ENCODE assay signal across 2 cellular contexts in genomic region chr20:51319522-51319921, GRCh38.
TF ChIP-seq lines count a peak whose summit lies in the region.

No MANE protein-coding gene starts in this region.

TF ChIP-seq in GM23338, 12 proteins besides CTCF, POLR2A, EP300 and RAD21:
- TF ChIP-seq, protein P1, sequence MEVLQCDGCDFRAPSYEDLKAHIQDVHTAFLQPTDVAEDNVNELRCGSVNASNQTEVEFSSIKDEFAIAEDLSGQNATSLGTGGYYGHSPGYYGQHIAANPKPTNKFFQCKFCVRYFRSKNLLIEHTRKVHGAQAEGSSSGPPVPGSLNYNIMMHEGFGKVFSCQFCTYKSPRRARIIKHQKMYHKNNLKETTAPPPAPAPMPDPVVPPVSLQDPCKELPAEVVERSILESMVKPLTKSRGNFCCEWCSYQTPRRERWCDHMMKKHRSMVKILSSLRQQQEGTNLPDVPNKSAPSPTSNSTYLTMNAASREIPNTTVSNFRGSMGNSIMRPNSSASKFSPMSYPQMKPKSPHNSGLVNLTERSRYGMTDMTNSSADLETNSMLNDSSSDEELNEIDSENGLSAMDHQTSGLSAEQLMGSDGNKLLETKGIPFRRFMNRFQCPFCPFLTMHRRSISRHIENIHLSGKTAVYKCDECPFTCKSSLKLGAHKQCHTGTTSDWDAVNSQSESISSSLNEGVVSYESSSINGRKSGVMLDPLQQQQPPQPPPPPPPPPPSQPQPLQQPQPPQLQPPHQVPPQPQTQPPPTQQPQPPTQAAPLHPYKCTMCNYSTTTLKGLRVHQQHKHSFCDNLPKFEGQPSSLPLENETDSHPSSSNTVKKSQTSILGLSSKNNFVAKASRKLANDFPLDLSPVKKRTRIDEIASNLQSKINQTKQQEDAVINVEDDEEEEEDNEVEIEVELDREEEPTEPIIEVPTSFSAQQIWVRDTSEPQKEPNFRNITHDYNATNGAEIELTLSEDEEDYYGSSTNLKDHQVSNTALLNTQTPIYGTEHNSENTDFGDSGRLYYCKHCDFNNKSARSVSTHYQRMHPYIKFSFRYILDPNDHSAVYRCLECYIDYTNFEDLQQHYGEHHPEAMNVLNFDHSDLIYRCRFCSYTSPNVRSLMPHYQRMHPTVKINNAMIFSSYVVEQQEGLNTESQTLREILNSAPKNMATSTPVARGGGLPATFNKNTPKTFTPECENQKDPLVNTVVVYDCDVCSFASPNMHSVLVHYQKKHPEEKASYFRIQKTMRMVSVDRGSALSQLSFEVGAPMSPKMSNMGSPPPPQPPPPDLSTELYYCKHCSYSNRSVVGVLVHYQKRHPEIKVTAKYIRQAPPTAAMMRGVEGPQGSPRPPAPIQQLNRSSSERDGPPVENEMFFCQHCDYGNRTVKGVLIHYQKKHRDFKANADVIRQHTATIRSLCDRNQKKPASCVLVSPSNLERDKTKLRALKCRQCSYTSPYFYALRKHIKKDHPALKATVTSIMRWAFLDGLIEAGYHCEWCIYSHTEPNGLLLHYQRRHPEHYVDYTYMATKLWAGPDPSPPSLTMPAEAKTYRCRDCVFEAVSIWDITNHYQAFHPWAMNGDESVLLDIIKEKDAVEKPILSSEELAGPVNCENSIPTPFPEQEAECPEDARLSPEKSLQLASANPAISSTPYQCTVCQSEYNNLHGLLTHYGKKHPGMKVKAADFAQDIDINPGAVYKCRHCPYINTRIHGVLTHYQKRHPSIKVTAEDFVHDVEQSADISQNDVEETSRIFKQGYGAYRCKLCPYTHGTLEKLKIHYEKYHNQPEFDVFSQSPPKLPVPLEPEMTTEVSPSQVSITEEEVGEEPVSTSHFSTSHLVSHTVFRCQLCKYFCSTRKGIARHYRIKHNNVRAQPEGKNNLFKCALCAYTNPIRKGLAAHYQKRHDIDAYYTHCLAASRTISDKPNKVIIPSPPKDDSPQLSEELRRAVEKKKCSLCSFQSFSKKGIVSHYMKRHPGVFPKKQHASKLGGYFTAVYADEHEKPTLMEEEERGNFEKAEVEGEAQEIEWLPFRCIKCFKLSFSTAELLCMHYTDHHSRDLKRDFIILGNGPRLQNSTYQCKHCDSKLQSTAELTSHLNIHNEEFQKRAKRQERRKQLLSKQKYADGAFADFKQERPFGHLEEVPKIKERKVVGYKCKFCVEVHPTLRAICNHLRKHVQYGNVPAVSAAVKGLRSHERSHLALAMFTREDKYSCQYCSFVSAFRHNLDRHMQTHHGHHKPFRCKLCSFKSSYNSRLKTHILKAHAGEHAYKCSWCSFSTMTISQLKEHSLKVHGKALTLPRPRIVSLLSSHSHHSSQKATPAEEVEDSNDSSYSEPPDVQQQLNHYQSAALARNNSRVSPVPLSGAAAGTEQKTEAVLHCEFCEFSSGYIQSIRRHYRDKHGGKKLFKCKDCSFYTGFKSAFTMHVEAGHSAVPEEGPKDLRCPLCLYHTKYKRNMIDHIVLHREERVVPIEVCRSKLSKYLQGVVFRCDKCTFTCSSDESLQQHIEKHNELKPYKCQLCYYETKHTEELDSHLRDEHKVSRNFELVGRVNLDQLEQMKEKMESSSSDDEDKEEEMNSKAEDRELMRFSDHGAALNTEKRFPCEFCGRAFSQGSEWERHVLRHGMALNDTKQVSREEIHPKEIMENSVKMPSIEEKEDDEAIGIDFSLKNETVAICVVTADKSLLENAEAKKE (CRISPR knock-in tag; IDR thresholded peaks at IDR 0.05) = no peak
- TF ChIP-seq POLR2AphosphoS5 (IDR thresholded peaks at IDR 0.05; ENCODE audit: low read depth) (no peak), STAT1 (IDR thresholded peaks at IDR 0.05; ENCODE audit: unreplicated experiment) (no peak), ETS1 (IDR thresholded peaks at IDR 0.05) (no peak), JUNB (IDR thresholded peaks at IDR 0.05; ENCODE audit: unreplicated experiment) (no peak), CREB1 (CRISPR knock-in tag; IDR thresholded peaks at IDR 0.05; ENCODE audit: low read depth) (no peak), EZH2 (IDR thresholded peaks at IDR 0.05; ENCODE audit: low read depth, unreplicated experiment) (no peak), EZH2phosphoT487 (IDR thresholded peaks at IDR 0.05; ENCODE audit: unreplicated experiment) (no peak), ZNF114 (CRISPR knock-in tag; IDR thresholded peaks at IDR 0.05) (no peak), NANOG (IDR thresholded peaks at IDR 0.05; ENCODE audit: borderline replicate concordance) (no peak), ZNF331 (CRISPR knock-in tag; IDR thresholded peaks at IDR 0.05; ENCODE audit: low read depth) (no peak)
- TF ChIP-seq, protein P2, sequence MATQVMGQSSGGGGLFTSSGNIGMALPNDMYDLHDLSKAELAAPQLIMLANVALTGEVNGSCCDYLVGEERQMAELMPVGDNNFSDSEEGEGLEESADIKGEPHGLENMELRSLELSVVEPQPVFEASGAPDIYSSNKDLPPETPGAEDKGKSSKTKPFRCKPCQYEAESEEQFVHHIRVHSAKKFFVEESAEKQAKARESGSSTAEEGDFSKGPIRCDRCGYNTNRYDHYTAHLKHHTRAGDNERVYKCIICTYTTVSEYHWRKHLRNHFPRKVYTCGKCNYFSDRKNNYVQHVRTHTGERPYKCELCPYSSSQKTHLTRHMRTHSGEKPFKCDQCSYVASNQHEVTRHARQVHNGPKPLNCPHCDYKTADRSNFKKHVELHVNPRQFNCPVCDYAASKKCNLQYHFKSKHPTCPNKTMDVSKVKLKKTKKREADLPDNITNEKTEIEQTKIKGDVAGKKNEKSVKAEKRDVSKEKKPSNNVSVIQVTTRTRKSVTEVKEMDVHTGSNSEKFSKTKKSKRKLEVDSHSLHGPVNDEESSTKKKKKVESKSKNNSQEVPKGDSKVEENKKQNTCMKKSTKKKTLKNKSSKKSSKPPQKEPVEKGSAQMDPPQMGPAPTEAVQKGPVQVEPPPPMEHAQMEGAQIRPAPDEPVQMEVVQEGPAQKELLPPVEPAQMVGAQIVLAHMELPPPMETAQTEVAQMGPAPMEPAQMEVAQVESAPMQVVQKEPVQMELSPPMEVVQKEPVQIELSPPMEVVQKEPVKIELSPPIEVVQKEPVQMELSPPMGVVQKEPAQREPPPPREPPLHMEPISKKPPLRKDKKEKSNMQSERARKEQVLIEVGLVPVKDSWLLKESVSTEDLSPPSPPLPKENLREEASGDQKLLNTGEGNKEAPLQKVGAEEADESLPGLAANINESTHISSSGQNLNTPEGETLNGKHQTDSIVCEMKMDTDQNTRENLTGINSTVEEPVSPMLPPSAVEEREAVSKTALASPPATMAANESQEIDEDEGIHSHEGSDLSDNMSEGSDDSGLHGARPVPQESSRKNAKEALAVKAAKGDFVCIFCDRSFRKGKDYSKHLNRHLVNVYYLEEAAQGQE (IDR thresholded peaks at IDR 0.05; ENCODE audit: unreplicated experiment) = no peak
TF ChIP-seq in GM23338: peak in this region for 0.

TF ChIP-seq in IMR-90, 13 proteins besides CTCF, POLR2A, EP300 and RAD21:
- TF ChIP-seq MXI1 (IDR thresholded peaks at IDR 0.05; ENCODE audit: borderline replicate concordance, low read depth, low read length) = no peak
- no peak for TF ChIP-seq BHLHE40 (IDR thresholded peaks at IDR 0.05; ENCODE audit: low read depth, low read length)
- no peak for TF ChIP-seq SMC3 (IDR thresholded peaks at IDR 0.05; ENCODE audit: low read depth, low read length)
- TF ChIP-seq RFX5 (IDR thresholded peaks at IDR 0.05; ENCODE audit: low read depth, low read length) = no peak
- no peak for TF ChIP-seq CEBPB (IDR thresholded peaks at IDR 0.05; ENCODE audit: low read depth, low read length)
- no peak for TF ChIP-seq CHD1 (IDR thresholded peaks at IDR 0.05; ENCODE audit: low read depth, low read length)
- TF ChIP-seq FOS (IDR thresholded peaks at IDR 0.05; ENCODE audit: low read depth, low read length) = no peak
- TF ChIP-seq MAZ (IDR thresholded peaks at IDR 0.05; ENCODE audit: borderline replicate concordance, low read depth, low read length) = no peak
- TF ChIP-seq, protein P3, sequence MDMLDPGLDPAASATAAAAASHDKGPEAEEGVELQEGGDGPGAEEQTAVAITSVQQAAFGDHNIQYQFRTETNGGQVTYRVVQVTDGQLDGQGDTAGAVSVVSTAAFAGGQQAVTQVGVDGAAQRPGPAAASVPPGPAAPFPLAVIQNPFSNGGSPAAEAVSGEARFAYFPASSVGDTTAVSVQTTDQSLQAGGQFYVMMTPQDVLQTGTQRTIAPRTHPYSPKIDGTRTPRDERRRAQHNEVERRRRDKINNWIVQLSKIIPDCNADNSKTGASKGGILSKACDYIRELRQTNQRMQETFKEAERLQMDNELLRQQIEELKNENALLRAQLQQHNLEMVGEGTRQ (IDR thresholded peaks at IDR 0.05; ENCODE audit: low read depth, low read length) = no peak
- no peak for TF ChIP-seq MAFK (IDR thresholded peaks at IDR 0.05; ENCODE audit: low read depth, low read length)
- no peak for TF ChIP-seq RCOR1 (IDR thresholded peaks at IDR 0.05; ENCODE audit: insufficient replicate concordance, low read length)
- no peak for TF ChIP-seq NFE2L2 (IDR thresholded peaks at IDR 0.05; ENCODE audit: low read depth, low read length)
- TF ChIP-seq, protein P4, sequence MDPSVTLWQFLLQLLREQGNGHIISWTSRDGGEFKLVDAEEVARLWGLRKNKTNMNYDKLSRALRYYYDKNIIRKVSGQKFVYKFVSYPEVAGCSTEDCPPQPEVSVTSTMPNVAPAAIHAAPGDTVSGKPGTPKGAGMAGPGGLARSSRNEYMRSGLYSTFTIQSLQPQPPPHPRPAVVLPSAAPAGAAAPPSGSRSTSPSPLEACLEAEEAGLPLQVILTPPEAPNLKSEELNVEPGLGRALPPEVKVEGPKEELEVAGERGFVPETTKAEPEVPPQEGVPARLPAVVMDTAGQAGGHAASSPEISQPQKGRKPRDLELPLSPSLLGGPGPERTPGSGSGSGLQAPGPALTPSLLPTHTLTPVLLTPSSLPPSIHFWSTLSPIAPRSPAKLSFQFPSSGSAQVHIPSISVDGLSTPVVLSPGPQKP (IDR thresholded peaks at IDR 0.05; ENCODE audit: borderline replicate concordance, low read depth, low read length) = no peak
